ENCODE assay signal across 10 cellular contexts in genomic region chr6:167150815-167151557, GRCh38. TPM values are rescaled to one million over a fixed set of nuclear protein-coding genes. Genes with fewer than 3 reads are reported as not detected.
DNase-seq lines count a peak whose midpoint lies in the region; ATAC-seq and TF ChIP-seq lines count a peak whose summit lies in the region.
"Had no signal": no experiment of that assay in that cellular context is flagged by ENCODE, and none has a peak within 500 bp of the region (broad histone marks: within the 10 kb centered on the region; RNA-seq: fewer than 3 reads in every experiment).

No MANE protein-coding gene starts in this region.

- H3K4me1 Mint-ChIP-seq in activated T-cell treated with anti-CD3 and anti-CD28 coated beads, Interleukin-2, amount 50 U/mL, for 4 hours (ENCODE audit: low read depth), result peaks cover 20% of the 10 kb centered on the region
- peaks cover 0 to 6% (median 0%) of the 10 kb centered on the region in 7 donors for H3K4me1 Mint-ChIP-seq in naive thymus-derived CD4-positive, alpha-beta T cell

- no peaks in the 10 kb centered on the region for H3K9me3 ChIP-seq in naive thymus-derived CD4-positive, alpha-beta T cell (ENCODE audit: control insufficient read depth in 2 of 3, low read length in 3 of 3)
- no peaks in the 10 kb centered on the region for H3K9me3 ChIP-seq in left ventricle myocardium inferior (replicated peaks)
- H3K9me3 ChIP-seq: Peyer's patch had no signal

- H3K4me3 ChIP-seq in naive thymus-derived CD4-positive, alpha-beta T cell (ENCODE audit: low read length), result no peak overlapping the region
- no peak overlapping the region for H3K4me3 ChIP-seq in left ventricle myocardium inferior
- H3K4me3 ChIP-seq: Peyer's patch had no signal

- H3K4me1 ChIP-seq in naive thymus-derived CD4-positive, alpha-beta T cell (ENCODE audit: control insufficient read depth in 2 of 2, insufficient read depth in 2 of 2, low read length in 2 of 2), result peaks cover 0 to 3% of the 10 kb centered on the region in 2 donors
- no peaks in the 10 kb centered on the region for H3K4me1 ChIP-seq in left ventricle myocardium inferior
- H3K4me1 ChIP-seq: Peyer's patch had no signal

- TF ChIP-seq CTCF in left ventricle myocardium inferior (IDR thresholded peaks at IDR 0.05; ENCODE audit: borderline replicate concordance), result no peak

- peaks cover 2% of the 10 kb centered on the region for H3K27me3 Mint-ChIP-seq in activated T-cell treated with anti-CD3 and anti-CD28 coated beads, Interleukin-2, amount 50 U/mL, for 4 hours (ENCODE audit: low read depth)
- peaks cover 0 to 6% (median under 1%) of the 10 kb centered on the region in 5 donors for H3K27me3 Mint-ChIP-seq in naive thymus-derived CD4-positive, alpha-beta T cell

- DNase-seq in activated T-cell treated with anti-CD3 and anti-CD28 coated beads, Interleukin-2, amount 50 U/mL, for 4 hours, result no peak
- DNase-seq in activated T-cell treated with anti-CD3 and anti-CD28 coated beads for 4 hours (no peak), left ventricle myocardium inferior (no peak), SIG-M5 (lab: John Stamatoyannopoulos, UW) (no peak), ureter (ENCODE audit: low spot score) (no peak)
- no peak for DNase-seq in naive thymus-derived CD4-positive, alpha-beta T cell

- intact Hi-C loops in naive thymus-derived CD4-positive, alpha-beta T cell (cut with micrococcal nuclease), result no loop called here
- intact Hi-C loops in left ventricle myocardium inferior (cut with micrococcal nuclease), result no loop called here

- no peak overlapping the region for H3K27ac Mint-ChIP-seq in naive thymus-derived CD4-positive, alpha-beta T cell

- H3K9me3 Mint-ChIP-seq in activated T-cell treated with anti-CD3 and anti-CD28 coated beads, Interleukin-2, amount 50 U/mL, for 4 hours, result no peaks in the 10 kb centered on the region
- no peaks in the 10 kb centered on the region for H3K9me3 Mint-ChIP-seq in naive thymus-derived CD4-positive, alpha-beta T cell

- POLR2A ChIA-PET in naive thymus-derived CD4-positive, alpha-beta T cell (lab: Charles Lee), result no interaction called here

- ATAC-seq in activated T-cell treated with anti-CD3 and anti-CD28 coated beads, Interleukin-2, amount 50 U/mL, for 4 hours, result peak; percentile 60 to 73
- ATAC-seq in GM21528 (IDR thresholded peaks at IDR 0.05; ENCODE audit: low FRiP score, unreplicated experiment), result peak; percentile 56
- ATAC-seq in HG03354 (IDR thresholded peaks at IDR 0.05; ENCODE audit: poor library complexity, severe bottlenecking, unreplicated experiment), result peak; percentile 67
- ATAC-seq in naive thymus-derived CD4-positive, alpha-beta T cell, result peak; percentile 19

- CTCF ChIA-PET in naive thymus-derived CD4-positive, alpha-beta T cell (lab: Charles Lee), result no interaction called here

- H3K4me3 Mint-ChIP-seq in activated T-cell treated with anti-CD3 and anti-CD28 coated beads, Interleukin-2, amount 50 U/mL, for 4 hours, result no peak overlapping the region
- no peak overlapping the region for H3K4me3 Mint-ChIP-seq in naive thymus-derived CD4-positive, alpha-beta T cell

- no peaks in the 10 kb centered on the region for H3K36me3 Mint-ChIP-seq in activated T-cell treated with anti-CD3 and anti-CD28 coated beads, Interleukin-2, amount 50 U/mL, for 4 hours (ENCODE audit: insufficient read depth)
- no peaks in the 10 kb centered on the region for H3K36me3 Mint-ChIP-seq in naive thymus-derived CD4-positive, alpha-beta T cell

- no peak overlapping the region for H3K27ac ChIP-seq in naive thymus-derived CD4-positive, alpha-beta T cell (ENCODE audit: low read depth, low read length)
- no peak overlapping the region for H3K27ac ChIP-seq in left ventricle myocardium inferior (replicated peaks)

- H3K27me3 ChIP-seq in naive thymus-derived CD4-positive, alpha-beta T cell (ENCODE audit: control insufficient read depth in 2 of 2, insufficient read depth in 2 of 2, low read length in 2 of 2), result no peaks in the 10 kb centered on the region
- peaks cover 64% of the 10 kb centered on the region for H3K27me3 ChIP-seq in left ventricle myocardium inferior (ENCODE audit: low read depth)
- H3K27me3 ChIP-seq: Peyer's patch had no signal

- H3K36me3 ChIP-seq in naive thymus-derived CD4-positive, alpha-beta T cell (ENCODE audit: control insufficient read depth in 2 of 3, insufficient read depth in 3 of 3, low read length in 3 of 3), result no peaks in the 10 kb centered on the region
- no peaks in the 10 kb centered on the region for H3K36me3 ChIP-seq in left ventricle myocardium inferior
- H3K36me3 ChIP-seq: Peyer's patch had no signal

RNA-seq across cellular contexts. Expression of gene GPR31, which starts 6.8 kb away (rescaled TPM):
- total RNA-seq in activated T-cell treated with anti-CD3 and anti-CD28 coated beads, Interleukin-2, amount 50 U/mL, for 4 hours, result not detected
- not detected for total RNA-seq in naive thymus-derived CD4-positive, alpha-beta T cell
- polyA plus RNA-seq in naive thymus-derived CD4-positive, alpha-beta T cell, result not detected
- total RNA-seq in left ventricle myocardium inferior, result not detected
- not detected for total RNA-seq in ureter
- total RNA-seq: myocyte, Peyer's patch had no signal

RNA-seq across cellular contexts. Expression of gene CCR6, which starts 28.1 kb away (rescaled TPM):
- 1 to 10 TPM; 1.7 to 8.8 (median 5.1) TPM for total RNA-seq in activated T-cell treated with anti-CD3 and anti-CD28 coated beads, Interleukin-2, amount 50 U/mL, for 4 hours
- 1 to 10 TPM in 1 of 5 experiments, under 1 TPM in 3, not detected in 1; 0.15 to 4.1 (median 0.48) TPM for total RNA-seq in naive thymus-derived CD4-positive, alpha-beta T cell
- under 1 TPM; 0.38 to 0.93 TPM for polyA plus RNA-seq in naive thymus-derived CD4-positive, alpha-beta T cell
- total RNA-seq in left ventricle myocardium inferior (not detected), ureter (not detected)
- total RNA-seq: myocyte had no signal
